In the genomic region with DNA sequence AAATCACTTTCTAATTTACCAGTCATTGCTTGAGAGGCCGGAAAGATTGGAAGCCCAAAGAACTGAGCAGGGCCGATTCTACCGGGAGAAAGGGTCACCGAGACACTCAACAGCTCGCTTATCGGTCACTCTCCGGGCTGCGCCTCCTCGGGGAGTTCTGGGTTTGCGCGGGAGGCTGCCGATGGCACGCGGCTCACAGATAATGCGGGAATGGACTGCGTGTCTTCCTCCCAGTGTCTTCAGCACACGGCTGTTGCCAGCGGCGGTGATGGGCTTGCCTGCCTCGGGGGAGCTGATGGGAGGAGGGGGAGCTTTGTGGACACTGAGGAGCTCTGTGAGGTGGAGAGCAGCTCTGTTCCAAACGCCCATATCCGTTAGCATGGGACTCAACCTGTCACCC, we compare ENCODE assay signal across 20 cellular contexts.
"Had no signal": no experiment of that assay in that cellular context is flagged by ENCODE, and none has a peak within 500 bp of the region (broad histone marks: within the 10 kb centered on the region; RNA-seq: fewer than 3 reads in every experiment).

No MANE protein-coding gene starts in this region.

- H3K27ac Mint-ChIP-seq: naive thymus-derived CD4-positive, alpha-beta T cell; nephron progenitor cell; type B pancreatic cell had no signal

- H3K9me3 ChIP-seq: ovary, right atrium auricular region, sigmoid colon, suprapubic skin, thyroid gland had no signal

- H3K4me3 ChIP-seq: dorsolateral prefrontal cortex, hepatocyte, ovary, right atrium auricular region, sigmoid colon, skin epidermis, suprapubic skin, thyroid gland had no signal

- H3K9me3 Mint-ChIP-seq: nephron progenitor cell, type B pancreatic cell had no signal

- H3K4me3 Mint-ChIP-seq: naive thymus-derived CD4-positive, alpha-beta T cell; nephron progenitor cell; type B pancreatic cell had no signal

- FAIRE-seq: urothelium cell line had no signal

- H3K4me1 ChIP-seq: right atrium auricular region, sigmoid colon, suprapubic skin had no signal

- H2AFZ ChIP-seq: hepatocyte had no signal

- H3K4me1 Mint-ChIP-seq: naive thymus-derived CD4-positive, alpha-beta T cell had no signal

- H3K36me3 Mint-ChIP-seq: naive thymus-derived CD4-positive, alpha-beta T cell; type B pancreatic cell had no signal

- H3K27ac ChIP-seq: dorsolateral prefrontal cortex, hepatocyte, ovary, right atrium auricular region, sigmoid colon, skin epidermis, suprapubic skin, thyroid gland had no signal

- H3K4me2 ChIP-seq: hepatocyte had no signal

- H3K27me3 ChIP-seq: dorsolateral prefrontal cortex, ovary, right atrium auricular region, thyroid gland had no signal

- DNase-seq: cortex of kidney; effector CD8-positive, alpha-beta T cell; foreskin melanocyte; head of caudate nucleus; kidney glomerular epithelial cell; mammary epithelial cell; naive thymus-derived CD4-positive, alpha-beta T cell; nephron progenitor cell; ovary; sigmoid colon; stimulated activated CD4-positive, alpha-beta T cell treated with anti-CD3 and anti-CD28 coated beads, Interleukin-12 subunit alpha, Interleukin-12 subunit beta, amount 100 ng/mL, for 4 hours; stimulated activated naive CD8-positive, alpha-beta T cell treated with anti-CD3 and anti-CD28 coated beads, Interleukin-15, Interleukin-2, amounts not matched to agents 100 U/mL and 50 U/mL, for 24 hours; thyroid gland had no signal

- H3K36me3 ChIP-seq: ovary, right atrium auricular region, sigmoid colon, suprapubic skin, thyroid gland had no signal

- H3K79me2 ChIP-seq: hepatocyte had no signal

- ATAC-seq: naive thymus-derived CD4-positive, alpha-beta T cell; stimulated activated naive CD8-positive, alpha-beta T cell treated with anti-CD3 and anti-CD28 coated beads, Interleukin-15, Interleukin-2, amounts not matched to agents 100 U/mL and 50 U/mL, for 24 hours had no signal
